ENCODE assay signal across 16 cellular contexts in genomic region chr2:12847694-12848093, GRCh38.
DNase-seq lines count a peak whose midpoint lies in the region; ATAC-seq and FAIRE-seq lines count a peak whose summit lies in the region.
"Had no signal": no experiment of that assay in that cellular context is flagged by ENCODE, and none has a peak within 500 bp of the region (broad histone marks: within the 10 kb centered on the region; RNA-seq: fewer than 3 reads in every experiment).

No MANE protein-coding gene starts in this region.

- H3K4me1 Mint-ChIP-seq in T-cell, result peaks cover 0 to 9% (median 0%) of the 10 kb centered on the region in 3 donors

- peak; percentile 62 for ATAC-seq in Right ventricle myocardium inferior
- ATAC-seq in left cardiac atrium, result no peak
- no peak for ATAC-seq in HG02884 (IDR thresholded peaks at IDR 0.05; ENCODE audit: unreplicated experiment)
- ATAC-seq in T-cell (replicated peaks in 1 of 4), result no peak
- ATAC-seq: HCT116 had no signal

- H3K4me3 Mint-ChIP-seq in T-cell, result no peak overlapping the region

- H3K27me3 Mint-ChIP-seq in T-cell, result peaks cover 4 to 16% of the 10 kb centered on the region in 2 donors

- intact Hi-C loops in Right ventricle myocardium inferior (cut with DNase I) (loop anchor here (5.0 kb wide), 1 partner anchor 70 kb away; no protein-coding TSS in a partner anchor), left cardiac atrium (cut with DNase I) (no loop called here)

- H3K36me3 Mint-ChIP-seq in T-cell, result no peaks in the 10 kb centered on the region

- POLR2A ChIA-PET in T-cell (lab: Charles Lee), result interaction anchor here in 1 of 2 donors (0.6 kb wide), 1 partner anchor 90 kb away, joined by 4 read pairs; no protein-coding TSS in a partner anchor

- no peak for FAIRE-seq in frontal cortex (lab: Jason Lieb, UNC)
- FAIRE-seq: HTR-8/SVneo had no signal

- DNase-seq in Right ventricle myocardium inferior (ENCODE audit: missing footprints), result no peak
- DNase-seq in left cardiac atrium, result no peak
- peak; percentile 34 to 52 for DNase-seq in frontal cortex (ENCODE audit: low spot score in 2 of 2)
- DNase-seq in midbrain (lab: John Stamatoyannopoulos, UW), result peak; percentile 67
- DNase-seq in retina, result peak; percentile 22
- no peak for DNase-seq in activated CD8-positive, alpha-beta memory T cell treated with anti-CD3 and anti-CD28 coated beads for 24 hours
- DNase-seq in T-cell, result no peak
- DNase-seq: NCI-H1436; NCI-H345; NCI-H69; NK-92 treated with Interleukin-12 subunit alpha and Interleukin-12 subunit beta, amount 100 ng/mL, for 24 hours; OCI-M1; RPMI8226 had no signal

- CTCF ChIA-PET in T-cell (lab: Charles Lee), result no interaction called here

- no peak overlapping the region for H3K27ac Mint-ChIP-seq in T-cell

- H3K9me3 Mint-ChIP-seq in T-cell, result no peaks in the 10 kb centered on the region

Comparison
In these comparisons a context has a peak if more than half of its experiments do, and no peak if none do; other contexts are left out.
1. DNase-seq: peak in frontal cortex (2 of 2), midbrain (single experiment) and retina (single experiment); none in Right ventricle myocardium inferior (single experiment), left cardiac atrium (single experiment), activated CD8-positive, alpha-beta memory T cell treated with anti-CD3 and anti-CD28 coated beads for 24 hours (single experiment) and T-cell (0 of 34).